ENCODE assay signal across 8 cellular contexts in the genomic region with DNA sequence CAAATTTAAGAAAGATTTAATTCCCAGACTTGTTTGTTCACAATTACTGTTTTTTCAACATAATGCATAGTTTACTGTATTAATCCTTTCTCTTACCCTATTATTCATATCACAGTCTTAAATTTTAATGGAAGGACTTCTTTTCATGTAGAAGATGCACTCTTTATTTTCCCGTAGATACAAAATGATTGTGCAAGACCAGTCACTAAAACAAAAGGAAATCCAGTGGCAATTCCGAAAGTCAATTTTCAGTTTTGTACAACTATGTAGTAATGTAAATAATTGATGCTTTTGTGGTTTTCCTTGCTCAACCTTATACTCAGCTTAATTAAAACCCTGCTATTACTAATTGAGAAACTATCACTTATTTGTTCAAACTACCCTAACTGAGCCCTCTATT.
"Had no signal": no experiment of that assay in that cellular context is flagged by ENCODE, and none has a peak within 500 bp of the region (broad histone marks: within the 10 kb centered on the region; RNA-seq: fewer than 3 reads in every experiment).

No MANE protein-coding gene starts in this region.

- H3K27ac ChIP-seq: GM23248, HL-60 had no signal

- H3K9me3 ChIP-seq: HAP-1 had no signal

- H2AFZ ChIP-seq: GM23248 had no signal

- H3K4me1 ChIP-seq: HAP-1 had no signal

- ATAC-seq: HCT116 had no signal

- H3K36me3 ChIP-seq: HAP-1 had no signal

- H3K4me3 ChIP-seq: GM23248, HAP-1 had no signal

- DNase-seq: GM23248, GOT3, H7, HFFc6, KBM-7 had no signal

- H3K9ac ChIP-seq: GM23248 had no signal
